Comparison of ENCODE assay signal across 1 cellular context in genomic region chr17:81917565-81918332, GRCh38.
A peak's percentile ranks its signal among the peaks of the same experiment; 100 is the strongest.
TF ChIP-seq lines count a peak whose summit lies in the region.

Gene SIRT7 (minus strand): TSS chr17:81918176. CDS start chr17:81918131, 45 bp downstream.

TF ChIP-seq in HepG2, 621 proteins besides CTCF, POLR2A, EP300 and RAD21 (continued from another document and continues in another):
- TF ChIP-seq ARNT (IDR thresholded peaks at IDR 0.05) (no peak), KLF15 (CRISPR knock-in tag; IDR thresholded peaks at IDR 0.05; ENCODE audit: borderline replicate concordance) (no peak), IKZF4 (CRISPR knock-in tag; IDR thresholded peaks at IDR 0.05; ENCODE audit: borderline replicate concordance, low read depth, not compliant biosample characterization) (peak; percentile 66), ELF3 (CRISPR knock-in tag; IDR thresholded peaks at IDR 0.05) (peak; percentile 91), TFDP1 (CRISPR knock-in tag; IDR thresholded peaks at IDR 0.05; ENCODE audit: borderline replicate concordance) (peak; percentile 44; the same call in 1 of the 2 replicates), MBNL3 (CRISPR knock-in tag; conservative IDR thresholded peaks at IDR 0.05) (no peak), NFRKB (IDR thresholded peaks at IDR 0.05) (no peak), KLF13 (CRISPR knock-in tag; IDR thresholded peaks at IDR 0.05) (no peak), NR2F1 (CRISPR knock-in tag; IDR thresholded peaks at IDR 0.05) (no peak), POLR2AphosphoS5 (IDR thresholded peaks at IDR 0.05; ENCODE audit: low read depth, low read length) (peak; percentile 71), KDM3A (CRISPR knock-in tag; IDR thresholded peaks at IDR 0.05; ENCODE audit: low read depth) (no peak), ZFP62 (CRISPR knock-in tag; IDR thresholded peaks at IDR 0.05) (no peak), HMGA1 (CRISPR knock-in tag; conservative IDR thresholded peaks at IDR 0.05) (no peak), JUNB (CRISPR knock-in tag; IDR thresholded peaks at IDR 0.05; ENCODE audit: borderline replicate concordance) (no peak), MLX (CRISPR knock-in tag; IDR thresholded peaks at IDR 0.05) (0 out of 2 replicates have a peak, but pooled peaks have one; percentile 12), ZMYM2 (CRISPR knock-in tag; IDR thresholded peaks at IDR 0.05) (no peak), TSC22D2 (CRISPR knock-in tag; IDR thresholded peaks at IDR 0.05; ENCODE audit: borderline replicate concordance) (no peak), GABPA (IDR thresholded peaks at IDR 0.05; ENCODE audit: low read depth, low read length) (peak; percentile 79), GABPA (CRISPR knock-in tag; IDR thresholded peaks at IDR 0.05; ENCODE audit: low read depth) (peak; percentile 88), SNAPC2 (CRISPR knock-in tag; IDR thresholded peaks at IDR 0.05) (no peak), PTBP1 (IDR thresholded peaks at IDR 0.05; ENCODE audit: low read depth, low read length, poor library complexity, severe bottlenecking) (no peak), MED8 (CRISPR knock-in tag; IDR thresholded peaks at IDR 0.05; ENCODE audit: insufficient replicate concordance) (no peak), ZNF225 (CRISPR knock-in tag; IDR thresholded peaks at IDR 0.05) (no peak), YEATS4 (CRISPR knock-in tag; IDR thresholded peaks at IDR 0.05; ENCODE audit: borderline replicate concordance) (peak; percentile 12; the same call in 1 of the 2 replicates), PCBP1 (IDR thresholded peaks at IDR 0.05; ENCODE audit: borderline replicate concordance, low read depth, low read length) (no peak), ZNF775 (CRISPR knock-in tag; IDR thresholded peaks at IDR 0.05; ENCODE audit: borderline replicate concordance) (no peak), ZBTB46 (CRISPR knock-in tag; IDR thresholded peaks at IDR 0.05; ENCODE audit: borderline replicate concordance) (no peak), ZNF549 (CRISPR knock-in tag; IDR thresholded peaks at IDR 0.05) (no peak), ZSCAN9 (CRISPR knock-in tag; IDR thresholded peaks at IDR 0.05; ENCODE audit: borderline replicate concordance) (no peak), NR1H2 (CRISPR knock-in tag; IDR thresholded peaks at IDR 0.05; ENCODE audit: borderline replicate concordance, low read depth) (no peak), KDM5B (CRISPR knock-in tag; IDR thresholded peaks at IDR 0.05; ENCODE audit: borderline replicate concordance) (no peak), PBX3 (CRISPR knock-in tag; IDR thresholded peaks at IDR 0.05; ENCODE audit: borderline replicate concordance) (no peak), ZNF335 (CRISPR knock-in tag; IDR thresholded peaks at IDR 0.05) (no peak), SKI (IDR thresholded peaks at IDR 0.05; ENCODE audit: partially characterized antibody) (no peak), DMAP1 (CRISPR knock-in tag; IDR thresholded peaks at IDR 0.05) (no peak), ZNF563 (CRISPR knock-in tag; IDR thresholded peaks at IDR 0.05) (peak; percentile 56; the same call in 1 of the 2 replicates), MXD1 (CRISPR knock-in tag; IDR thresholded peaks at IDR 0.05) (peak; percentile 37; the same call in 1 of the 2 replicates), ZNF160 (CRISPR knock-in tag; IDR thresholded peaks at IDR 0.05) (no peak), ETS1 (CRISPR knock-in tag; IDR thresholded peaks at IDR 0.05) (no peak), NKX3-1 (CRISPR knock-in tag; IDR thresholded peaks at IDR 0.05) (no peak), ZNF10 (CRISPR knock-in tag; IDR thresholded peaks at IDR 0.05; ENCODE audit: borderline replicate concordance, low read depth) (no peak), KMT2B (CRISPR knock-in tag; IDR thresholded peaks at IDR 0.05) (no peak), NFAT5 (CRISPR knock-in tag; IDR thresholded peaks at IDR 0.05) (no peak), ZNF333 (CRISPR knock-in tag; IDR thresholded peaks at IDR 0.05; ENCODE audit: borderline replicate concordance) (no peak), KDM2A (CRISPR knock-in tag; IDR thresholded peaks at IDR 0.05; ENCODE audit: borderline replicate concordance, low read depth) (peak; percentile 99), SUZ12 (IDR thresholded peaks at IDR 0.05; ENCODE audit: low read depth, low read length) (no peak), ZFP82 (CRISPR knock-in tag; IDR thresholded peaks at IDR 0.05; ENCODE audit: borderline replicate concordance) (no peak), GTF3A (CRISPR knock-in tag; conservative IDR thresholded peaks at IDR 0.05) (0 out of 2 replicates have a peak, but pooled peaks have one; percentile 23), SKIL (CRISPR knock-in tag; IDR thresholded peaks at IDR 0.05; ENCODE audit: borderline replicate concordance) (no peak), NCOA5 (CRISPR knock-in tag; IDR thresholded peaks at IDR 0.05) (no peak), ZNF841 (CRISPR knock-in tag; IDR thresholded peaks at IDR 0.05; ENCODE audit: borderline replicate concordance) (peak; percentile 38; the same call in 1 of the 2 replicates), HNRNPL (IDR thresholded peaks at IDR 0.05; ENCODE audit: low read depth, low read length) (no peak), ZSCAN30 (CRISPR knock-in tag; IDR thresholded peaks at IDR 0.05) (no peak), HOXA9 (CRISPR knock-in tag; IDR thresholded peaks at IDR 0.05; ENCODE audit: borderline replicate concordance) (peak; percentile 66; the same call in 1 of the 2 replicates), SMAD1 (CRISPR knock-in tag; IDR thresholded peaks at IDR 0.05; ENCODE audit: borderline replicate concordance, low read depth) (0 out of 2 replicates have a peak, but pooled peaks have one; percentile 45), ZMAT5 (CRISPR knock-in tag; IDR thresholded peaks at IDR 0.05; ENCODE audit: borderline replicate concordance, low read depth) (no peak), SNAI1 (CRISPR knock-in tag; IDR thresholded peaks at IDR 0.05; ENCODE audit: borderline replicate concordance) (no peak), SOX6 (IDR thresholded peaks at IDR 0.05) (no peak), SOX6 (CRISPR knock-in tag; IDR thresholded peaks at IDR 0.05) (no peak), ZNF773 (CRISPR knock-in tag; IDR thresholded peaks at IDR 0.05; ENCODE audit: borderline replicate concordance) (no peak), IKZF1 (IDR thresholded peaks at IDR 0.05) (no peak), HDAC1 (CRISPR knock-in tag; IDR thresholded peaks at IDR 0.05) (peak; percentile 51; the same call in 1 of the 2 replicates)
